ENCODE assay signal across 33 cellular contexts in genomic region chr4:146317783-146318182, GRCh38.
"Had no signal": no experiment of that assay in that cellular context is flagged by ENCODE, and none has a peak within 500 bp of the region (broad histone marks: within the 10 kb centered on the region; RNA-seq: fewer than 3 reads in every experiment).

No MANE protein-coding gene starts in this region.

- DNase-seq: activated B cell treated with CpG ODN at 0.5 μM for 24 hours; activated CD4-positive, alpha-beta memory T cell treated with anti-CD3 and anti-CD28 coated beads for 36 hours; activated CD4-positive, alpha-beta T cell treated with anti-CD3 and anti-CD28 coated beads for 4 hours; activated CD4-positive, alpha-beta T cell treated with anti-CD3 and anti-CD28 coated beads, Interleukin-2, amount 10 ng/mL, durations not matched to agents 24 days and 14 days; activated CD4-positive, alpha-beta T cell treated with anti-CD3 and anti-CD28 coated beads, Interleukin-2, amount 50 U/mL, for 1 hour; activated CD4-positive, alpha-beta T cell treated with anti-CD3 and anti-CD28 coated beads, Interleukin-2, amount 50 U/mL, for 4 hours; activated CD4-positive, CD25-positive, alpha-beta regulatory T cell treated with anti-CD3 and anti-CD28 coated beads, Interleukin-2, amount 50 U/mL, for 72 hours; activated CD8-positive, alpha-beta memory T cell treated with anti-CD3 and anti-CD28 coated beads, Interleukin-2, amount 50 U/mL, for 4 hours; activated CD8-positive, alpha-beta T cell treated with anti-CD3 and anti-CD28 coated beads for 36 hours; activated effector memory CD4-positive, alpha-beta T cell treated with anti-CD3 and anti-CD28 coated beads, Interleukin-2, amount 50 U/mL, for 16 hours; activated gamma-delta T cell treated with Interleukin-2 at 50 U/mL for 16 hours; activated naive CD4-positive, alpha-beta T cell; activated naive CD4-positive, alpha-beta T cell treated with anti-CD3 and anti-CD28 coated beads for 36 hours; activated naive CD4-positive, alpha-beta T cell treated with anti-CD3 and anti-CD28 coated beads, Interleukin-2, amount 50 U/mL, for 16 hours; activated naive CD8-positive, alpha-beta T cell treated with anti-CD3 and anti-CD28 coated beads for 36 hours; activated T-cell treated with anti-CD3 and anti-CD28 coated beads for 4 hours; activated T-cell treated with anti-CD3 and anti-CD28 coated beads, Interleukin-2, amount 50 U/mL, for 1 hour; activated T-cell treated with anti-CD3 and anti-CD28 coated beads, Interleukin-2, amount 50 U/mL, for 4 hours; activated T-cell treated with anti-CD3 and anti-CD28 coated beads, Interleukin-2, amount 50 U/mL, for 72 hours; amygdala; anterior cingulate cortex; caudate nucleus; cerebellar nuclear complex; T-helper 1 cell; T-helper 2 cell; T-helper 9 cell had no signal

- H3K4me1 ChIP-seq: adrenal gland, ascending aorta had no signal

- H3K27ac ChIP-seq: adrenal gland, ascending aorta, cardiac muscle cell, VCaP had no signal

- ATAC-seq: activated CD8-positive, alpha-beta T cell treated with anti-CD3 and anti-CD28 coated beads for 36 hours; activated naive CD4-positive, alpha-beta T cell treated with anti-CD3 and anti-CD28 coated beads, Interleukin-2, amount 50 U/mL, for 72 hours; activated T-cell treated with anti-CD3 and anti-CD28 coated beads, Interleukin-2, amount 50 U/mL, for 4 hours; activated T-cell treated with anti-CD3 and anti-CD28 coated beads, Interleukin-2, amount 50 U/mL, for 72 hours; activated T-helper 17 cell treated with anti-CD3 and anti-CD28 coated beads, Interleukin-2, amount 50 U/mL, for 72 hours had no signal

- FAIRE-seq: TTC549 had no signal

- H3K27me3 ChIP-seq: adrenal gland, ascending aorta, cardiac muscle cell had no signal

- H3K9me3 ChIP-seq: adrenal gland, ascending aorta had no signal

- H3K4me3 ChIP-seq: adrenal gland, ascending aorta, cardiac muscle cell had no signal

- H3K36me3 ChIP-seq: adrenal gland, ascending aorta, cardiac muscle cell had no signal
